1 cellular context compared by ENCODE assay signal in the genomic region with DNA sequence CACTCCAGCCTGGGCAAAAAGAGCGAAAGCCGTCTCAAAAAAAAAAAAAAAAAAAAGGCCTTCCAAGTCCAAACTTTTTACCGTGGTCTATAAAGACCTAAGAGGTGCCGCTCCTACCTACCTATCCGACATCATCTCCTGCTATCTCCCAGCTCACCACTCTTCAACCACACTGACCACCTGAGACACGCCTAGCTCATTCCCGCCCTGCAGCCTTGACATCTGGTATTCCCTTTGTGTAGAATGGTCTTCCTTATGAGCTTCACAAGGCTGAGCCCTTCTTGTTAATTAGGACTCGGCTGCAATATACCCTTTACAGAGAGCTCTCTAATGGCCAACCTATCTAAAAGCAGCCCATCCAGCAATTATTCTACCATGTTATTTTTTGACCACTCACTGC.
TF ChIP-seq lines count a peak whose summit lies in the region.

No MANE protein-coding gene starts in this region.

TF ChIP-seq in liver, 16 proteins besides CTCF, POLR2A, EP300 and RAD21 (continued from another document):
- TF ChIP-seq, protein P1, sequence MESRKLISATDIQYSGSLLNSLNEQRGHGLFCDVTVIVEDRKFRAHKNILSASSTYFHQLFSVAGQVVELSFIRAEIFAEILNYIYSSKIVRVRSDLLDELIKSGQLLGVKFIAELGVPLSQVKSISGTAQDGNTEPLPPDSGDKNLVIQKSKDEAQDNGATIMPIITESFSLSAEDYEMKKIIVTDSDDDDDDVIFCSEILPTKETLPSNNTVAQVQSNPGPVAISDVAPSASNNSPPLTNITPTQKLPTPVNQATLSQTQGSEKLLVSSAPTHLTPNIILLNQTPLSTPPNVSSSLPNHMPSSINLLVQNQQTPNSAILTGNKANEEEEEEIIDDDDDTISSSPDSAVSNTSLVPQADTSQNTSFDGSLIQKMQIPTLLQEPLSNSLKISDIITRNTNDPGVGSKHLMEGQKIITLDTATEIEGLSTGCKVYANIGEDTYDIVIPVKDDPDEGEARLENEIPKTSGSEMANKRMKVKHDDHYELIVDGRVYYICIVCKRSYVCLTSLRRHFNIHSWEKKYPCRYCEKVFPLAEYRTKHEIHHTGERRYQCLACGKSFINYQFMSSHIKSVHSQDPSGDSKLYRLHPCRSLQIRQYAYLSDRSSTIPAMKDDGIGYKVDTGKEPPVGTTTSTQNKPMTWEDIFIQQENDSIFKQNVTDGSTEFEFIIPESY (IDR thresholded peaks at IDR 0.05), result no peak
- no peak for TF ChIP-seq YY1 (IDR thresholded peaks at IDR 0.05)
- no peak for TF ChIP-seq RXRA (IDR thresholded peaks at IDR 0.05)
- TF ChIP-seq EGR1 (IDR thresholded peaks at IDR 0.05; ENCODE audit: low read depth in 2 of 2), result no peak
- TF ChIP-seq HNF4A (conservative IDR thresholded peaks at IDR 0.05), result no peak
- no peak for TF ChIP-seq FOXA1 (IDR thresholded peaks at IDR 0.05)
- TF ChIP-seq SP1 (IDR thresholded peaks at IDR 0.05), result no peak
- TF ChIP-seq HNF4G (IDR thresholded peaks at IDR 0.05), result no peak
- TF ChIP-seq, protein P2, sequence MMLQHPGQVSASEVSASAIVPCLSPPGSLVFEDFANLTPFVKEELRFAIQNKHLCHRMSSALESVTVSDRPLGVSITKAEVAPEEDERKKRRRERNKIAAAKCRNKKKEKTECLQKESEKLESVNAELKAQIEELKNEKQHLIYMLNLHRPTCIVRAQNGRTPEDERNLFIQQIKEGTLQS (IDR thresholded peaks at IDR 0.05), result no peak
